Comparison of ENCODE assay signal across 14 cellular contexts in genomic region chr11:19683141-19683805, GRCh38. TPM values are rescaled to one million over a fixed set of nuclear protein-coding genes. Genes with fewer than 3 reads are reported as not detected.
DNase-seq lines count a peak whose midpoint lies in the region; ATAC-seq and TF ChIP-seq lines count a peak whose summit lies in the region.
"Had no signal": no experiment of that assay in that cellular context is flagged by ENCODE, and none has a peak within 500 bp of the region (broad histone marks: within the 10 kb centered on the region; RNA-seq: fewer than 3 reads in every experiment).

No MANE protein-coding gene starts in this region.

- H2AFZ ChIP-seq in mammary epithelial cell (ENCODE audit: low read depth, low read length), result no peak overlapping the region

- TF ChIP-seq POLR2A in vagina (IDR thresholded peaks at IDR 0.05), result no peak

- 82% methylated on average over 5 of the region's 5 CpGs for WGBS in mammary epithelial cell (ENCODE audit: low coverage, missing lambda C conversion rate)

- H3K27ac ChIP-seq in mammary epithelial cell (ENCODE audit: insufficient read depth, low read depth, low read length), result no peak overlapping the region
- peak overlapping the region; percentile 70 for H3K27ac ChIP-seq in vagina
- H3K27ac ChIP-seq: 22Rv1 had no signal

- H3K4me3 Mint-ChIP-seq in MCF 10A (ENCODE audit: unreplicated experiment), result no peak overlapping the region

- H3K4me1 ChIP-seq in mammary epithelial cell (ENCODE audit: insufficient read depth, low read length), result peaks cover 27% of the 10 kb centered on the region
- H3K4me1 ChIP-seq in vagina, result peaks cover 28% of the 10 kb centered on the region
- H3K4me1 ChIP-seq: Caco-2 had no signal

- H3K9me3 Mint-ChIP-seq in MCF 10A (ENCODE audit: unreplicated experiment), result no peaks in the 10 kb centered on the region
- H3K9me3 Mint-ChIP-seq: activated T-helper 2 cell treated with anti-CD3 and anti-CD28 coated beads, Interferon-gamma antibody, Interleukin-2, Interleukin-4, amounts not matched to agents 10 μg/mL and 5 μg/mL and 100 μg/mL, durations not matched to agents 14 hours and 24 hours and 36 hours had no signal

- no peaks in the 10 kb centered on the region for H3K27me3 ChIP-seq in mammary epithelial cell (ENCODE audit: insufficient read depth, low read length)
- no peaks in the 10 kb centered on the region for H3K27me3 ChIP-seq in vagina

- H3K79me2 ChIP-seq in mammary epithelial cell (ENCODE audit: insufficient read depth, low read length), result no peaks in the 10 kb centered on the region

- H3K4me3 ChIP-seq in mammary epithelial cell (replicated peaks in 1 of 3; ENCODE audit: insufficient read depth in 1 of 3, low read depth in 2 of 3, low read length in 3 of 3), result no peak overlapping the region
- H3K4me3 ChIP-seq in vagina, result no peak overlapping the region

- no peaks in the 10 kb centered on the region for H4K20me1 ChIP-seq in mammary epithelial cell (ENCODE audit: insufficient read depth, low read length)

- H3K9me3 ChIP-seq in mammary epithelial cell (replicated peaks; ENCODE audit: insufficient read depth, low read length), result no peaks in the 10 kb centered on the region
- H3K9me3 ChIP-seq in vagina, result no peaks in the 10 kb centered on the region
- H3K9me3 ChIP-seq: Caco-2 had no signal

- BruUV-seq in MCF 10A (replicated peaks; lab: Mats Ljungman, UMichigan) (no TSS peak), mammary epithelial cell (replicated peaks; lab: Mats Ljungman, UMichigan) (no TSS peak)

- intact Hi-C loops in MCF 10A (cut with micrococcal nuclease), result loop anchor here (10.0 kb wide), 1 partner anchor 248 kb away; no protein-coding TSS in a partner anchor
- intact Hi-C loops in mammary epithelial cell (cut with micrococcal nuclease), result no loop called here
- intact Hi-C loops in posterior vena cava (cut with DNase I), result loop anchor here in 1 of 2 donors (10.0 kb wide), 1 partner anchor 108 kb away; no protein-coding TSS in a partner anchor
- intact Hi-C loops in vagina (cut with DNase I), result loop anchor here (5.0 kb wide), 1 partner anchor 106 kb away; no protein-coding TSS in a partner anchor

- TF ChIP-seq CTCF in MCF 10A (IDR thresholded peaks at IDR 0.05; ENCODE audit: unreplicated experiment) (no peak), mammary epithelial cell (conservative IDR thresholded peaks at IDR 0.05 in 1 of 2, IDR thresholded peaks at IDR 0.05 in 1 of 2; ENCODE audit: extremely low read depth in 1 of 2, insufficient read depth in 1 of 2, low read depth in 1 of 2, low read length in 2 of 2) (no peak), vagina (IDR thresholded peaks at IDR 0.05) (no peak)

- no peaks in the 10 kb centered on the region for H3K27me3 Mint-ChIP-seq in MCF 10A (ENCODE audit: insufficient read depth, unreplicated experiment)

- H3K36me3 ChIP-seq in mammary epithelial cell (ENCODE audit: insufficient read depth, low read length) (no peaks in the 10 kb centered on the region), vagina (no peaks in the 10 kb centered on the region)

- POLR2A ChIA-PET in MCF 10A (lab: Yijun Ruan, JAX), result interaction anchor here (0.6 to 1.4 kb wide), 5 partner anchors 12 to 672 kb away, joined by 3 to 4 read pairs (median 3); partner anchors contain the start of gene NAV2

- no peak overlapping the region for H3K4me2 ChIP-seq in mammary epithelial cell (ENCODE audit: insufficient read depth, low read depth, low read length)

- in situ Hi-C loops in mammary epithelial cell (cut with MboI; ENCODE audit: low sequenced_read_pairs in 2 of 2), result no loop called here

- no peak for ATAC-seq in HG03139 (IDR thresholded peaks at IDR 0.05; ENCODE audit: unreplicated experiment)

- peaks cover 39% of the 10 kb centered on the region for H3K4me1 Mint-ChIP-seq in MCF 10A (ENCODE audit: insufficient read depth, unreplicated experiment)

- DNase-seq in MCF 10A (ENCODE audit: unreplicated experiment), result peak; percentile 31
- DNase-seq in mammary epithelial cell, result no peak
- DNase-seq in glomerular visceral epithelial cell (ENCODE audit: extremely low spot score), result peak; percentile 25
- DNase-seq in posterior vena cava (ENCODE audit: low spot score), result peak; percentile 87
- no peak for DNase-seq in vagina (ENCODE audit: extremely low spot score in 2 of 2)
- DNase-seq in NCI-H2196 treated with DMSO at 0.1 percent for 48 hours (lab: John Stamatoyannopoulos, UW; ENCODE audit: unreplicated experiment), result no peak
- DNase-seq in amygdala (lab: John Stamatoyannopoulos, UW), result no peak
- DNase-seq: Caco-2, NCI-H1436, NCI-H524 treated with DMSO at 0.1 percent for 48 hours had no signal

- no peak overlapping the region for H3K9ac ChIP-seq in mammary epithelial cell (ENCODE audit: insufficient read depth, low read length)

- dilution Hi-C loops in mammary epithelial cell (cut with HindIII; ENCODE audit: low sequenced_read_pairs), result no loop called here

- CTCF ChIA-PET in MCF 10A (lab: Yijun Ruan, JAX), result no interaction called here
- CTCF ChIA-PET in mammary epithelial cell (lab: Charles Lee; ENCODE audit: low non-redundant PET), result no interaction called here

- H3K27ac Mint-ChIP-seq in MCF 10A (ENCODE audit: low read depth, unreplicated experiment), result no peak overlapping the region
- H3K27ac Mint-ChIP-seq: activated T-helper 2 cell treated with anti-CD3 and anti-CD28 coated beads, Interferon-gamma antibody, Interleukin-2, Interleukin-4, amounts not matched to agents 10 μg/mL and 5 μg/mL and 100 μg/mL, durations not matched to agents 14 hours and 24 hours and 36 hours; progenitor cell of endocrine pancreas had no signal

- no peaks in the 10 kb centered on the region for H3K36me3 Mint-ChIP-seq in MCF 10A (ENCODE audit: insufficient read depth, unreplicated experiment)

RNA-seq across cellular contexts. Expression of gene NAV2, which starts 29.4 kb away (rescaled TPM):
- total RNA-seq in MCF 10A (2022) (116 and 139 TPM in 2 replicates), mammary epithelial cell (10 to 100 TPM; 38.4 to 46.2 TPM), posterior vena cava (100 to 1,000 TPM in 1 of 2 donors, 10 to 100 TPM in 1; 69.2 to 108 TPM), vagina (25.3 TPM)
- 11.0 TPM for polyA plus RNA-seq in mammary epithelial cell
- polyA minus RNA-seq in mammary epithelial cell, result 44.8 TPM

Comparison
In these comparisons a context has a peak if more than half of its experiments do, and no peak if none do; other contexts are left out.
1. DNase-seq: peak in MCF 10A (single experiment), glomerular visceral epithelial cell (single experiment) and posterior vena cava (single experiment); none in mammary epithelial cell (single experiment), vagina (0 of 2), NCI-H2196 treated with DMSO at 0.1 percent for 48 hours (single experiment) and amygdala (0 of 56).